1 cellular context compared by ENCODE assay signal in the genomic region with DNA sequence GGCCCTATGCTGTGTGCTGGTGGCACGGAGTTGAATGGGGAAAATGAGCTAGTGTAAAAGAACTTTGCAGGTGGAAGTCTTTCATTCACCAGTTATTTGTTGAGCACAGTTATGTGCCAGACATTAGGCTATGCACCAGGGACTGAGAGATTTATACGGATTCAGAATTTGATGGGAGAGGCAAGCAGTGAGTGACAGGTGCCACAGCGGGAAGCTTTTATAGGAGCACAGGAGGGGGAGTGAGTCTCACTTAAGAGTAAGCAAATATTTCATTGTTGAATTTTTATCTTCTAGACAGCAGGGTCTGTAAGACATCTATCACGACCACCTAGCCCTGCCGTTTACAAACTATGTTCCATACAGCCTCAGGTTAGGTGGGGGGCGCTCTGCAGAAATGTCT.
TF ChIP-seq lines count a peak whose summit lies in the region.

No MANE protein-coding gene starts in this region.

TF ChIP-seq in SK-N-SH treated with all-trans-retinoic acid at 6 μM for 48 hours, 23 proteins besides CTCF, POLR2A, EP300 and RAD21 (continued from another document):
- TF ChIP-seq, protein P1, sequence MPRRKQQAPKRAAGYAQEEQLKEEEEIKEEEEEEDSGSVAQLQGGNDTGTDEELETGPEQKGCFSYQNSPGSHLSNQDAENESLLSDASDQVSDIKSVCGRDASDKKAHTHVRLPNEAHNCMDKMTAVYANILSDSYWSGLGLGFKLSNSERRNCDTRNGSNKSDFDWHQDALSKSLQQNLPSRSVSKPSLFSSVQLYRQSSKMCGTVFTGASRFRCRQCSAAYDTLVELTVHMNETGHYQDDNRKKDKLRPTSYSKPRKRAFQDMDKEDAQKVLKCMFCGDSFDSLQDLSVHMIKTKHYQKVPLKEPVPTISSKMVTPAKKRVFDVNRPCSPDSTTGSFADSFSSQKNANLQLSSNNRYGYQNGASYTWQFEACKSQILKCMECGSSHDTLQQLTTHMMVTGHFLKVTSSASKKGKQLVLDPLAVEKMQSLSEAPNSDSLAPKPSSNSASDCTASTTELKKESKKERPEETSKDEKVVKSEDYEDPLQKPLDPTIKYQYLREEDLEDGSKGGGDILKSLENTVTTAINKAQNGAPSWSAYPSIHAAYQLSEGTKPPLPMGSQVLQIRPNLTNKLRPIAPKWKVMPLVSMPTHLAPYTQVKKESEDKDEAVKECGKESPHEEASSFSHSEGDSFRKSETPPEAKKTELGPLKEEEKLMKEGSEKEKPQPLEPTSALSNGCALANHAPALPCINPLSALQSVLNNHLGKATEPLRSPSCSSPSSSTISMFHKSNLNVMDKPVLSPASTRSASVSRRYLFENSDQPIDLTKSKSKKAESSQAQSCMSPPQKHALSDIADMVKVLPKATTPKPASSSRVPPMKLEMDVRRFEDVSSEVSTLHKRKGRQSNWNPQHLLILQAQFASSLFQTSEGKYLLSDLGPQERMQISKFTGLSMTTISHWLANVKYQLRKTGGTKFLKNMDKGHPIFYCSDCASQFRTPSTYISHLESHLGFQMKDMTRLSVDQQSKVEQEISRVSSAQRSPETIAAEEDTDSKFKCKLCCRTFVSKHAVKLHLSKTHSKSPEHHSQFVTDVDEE (CRISPR knock-in tag; IDR thresholded peaks at IDR 0.05) = no peak
